In the genomic region with DNA sequence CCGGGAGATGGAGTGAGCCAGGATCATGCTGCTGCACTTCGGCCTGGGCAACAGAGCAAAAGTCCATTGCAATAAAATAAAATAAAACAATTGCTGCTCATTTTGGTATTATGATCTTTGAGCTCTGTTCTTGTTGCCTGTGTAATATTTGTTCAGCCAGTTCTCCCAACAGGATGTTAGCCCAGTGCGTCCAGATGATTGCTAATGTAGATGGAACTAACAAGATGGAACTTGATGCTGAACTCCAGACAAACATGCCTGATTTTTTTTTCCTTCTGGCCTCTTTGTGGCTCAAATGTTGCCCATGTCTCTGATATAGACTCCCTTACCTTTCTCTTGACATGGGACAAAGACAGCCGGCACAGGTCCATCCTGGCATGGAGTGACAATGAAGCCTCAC, we compare ENCODE assay signal across 9 cellular contexts. TPM values are rescaled to one million over a fixed set of nuclear protein-coding genes. Genes with fewer than 3 reads are reported as not detected.
"Had no signal": no experiment of that assay in that cellular context is flagged by ENCODE, and none has a peak within 500 bp of the region (broad histone marks: within the 10 kb centered on the region; RNA-seq: fewer than 3 reads in every experiment).

No MANE protein-coding gene starts in this region.

- H3K4me3 Mint-ChIP-seq: GM23338, H9, IgD-negative memory B cell had no signal

- H3K9me3 Mint-ChIP-seq: GM23338 had no signal

- H3K36me3 Mint-ChIP-seq: IgD-negative memory B cell had no signal

- H3K27ac Mint-ChIP-seq: GM23338, H9, IgD-negative memory B cell had no signal

- H3K4me3 ChIP-seq: GM23338 had no signal

- ATAC-seq: GM23338, HepG2 had no signal

- H3K4me1 Mint-ChIP-seq: GM23338, IgD-negative memory B cell had no signal

- H3K4me2 ChIP-seq: GM23338 had no signal

- FAIRE-seq: H1, H54, HepG2 had no signal

- H3K27ac ChIP-seq: HL-60 had no signal

- DNase-seq: H9, HCEC 1CT had no signal

RNA-seq across cellular contexts. Expression of a gene that starts 15.8 kb away (rescaled TPM):
- total RNA-seq: GM23338, H1, H9, HepG2, HT1080 had no signal

RNA-seq across cellular contexts. Expression of a gene that starts 50.4 kb away (rescaled TPM):
- total RNA-seq: GM23338, H1, H9, HepG2, HT1080 had no signal
